8 cellular contexts compared by ENCODE assay signal in genomic region chr7:29806131-29806792, GRCh38. TPM values are rescaled to one million over a fixed set of nuclear protein-coding genes. Genes with fewer than 3 reads are reported as not detected.
A peak's percentile ranks its signal among the peaks of the same experiment; 100 is the strongest.
DNase-seq lines count a peak whose midpoint lies in the region; ATAC-seq and TF ChIP-seq lines count a peak whose summit lies in the region.

Gene WIPF3 (plus strand): TSS chr7:29806508. CDS start chr7:29834725, 28,217 bp downstream.

- H4K20me1 ChIP-seq in mammary epithelial cell (ENCODE audit: insufficient read depth, low read length), result no peaks in the 10 kb centered on the region

- no peaks in the 10 kb centered on the region for H3K36me3 ChIP-seq in A673 (ENCODE audit: insufficient read depth, low read length, poor library complexity, severe bottlenecking)
- H3K36me3 ChIP-seq in mammary epithelial cell (ENCODE audit: insufficient read depth, low read length), result no peaks in the 10 kb centered on the region
- no peaks in the 10 kb centered on the region for H3K36me3 ChIP-seq in left lung
- H3K36me3 ChIP-seq in suprapubic skin, result no peaks in the 10 kb centered on the region

- H3K9me3 ChIP-seq in A673 (ENCODE audit: low read depth, low read length, poor library complexity, severe bottlenecking), result no peaks in the 10 kb centered on the region
- no peaks in the 10 kb centered on the region for H3K9me3 ChIP-seq in mammary epithelial cell (replicated peaks; ENCODE audit: insufficient read depth, low read length)
- H3K9me3 ChIP-seq in left lung, result no peaks in the 10 kb centered on the region
- no peaks in the 10 kb centered on the region for H3K9me3 ChIP-seq in suprapubic skin

- no peaks in the 10 kb centered on the region for H3K79me2 ChIP-seq in mammary epithelial cell (ENCODE audit: insufficient read depth, low read length)

- peak; percentile 74 for ATAC-seq in left lung
- no peak for ATAC-seq in HG03108 (IDR thresholded peaks at IDR 0.05; ENCODE audit: unreplicated experiment)
- no peak for ATAC-seq in GM19455 (IDR thresholded peaks at IDR 0.05; ENCODE audit: unreplicated experiment)
- no peak for ATAC-seq in GM18870 (IDR thresholded peaks at IDR 0.05; ENCODE audit: unreplicated experiment)

- peak within 1 kb of the TSS; percentile 37 for H2AFZ ChIP-seq in mammary epithelial cell (ENCODE audit: low read depth, low read length)

- TF ChIP-seq CTCF in A673 (conservative IDR thresholded peaks at IDR 0.05; ENCODE audit: low read depth, low read length) (no peak), HL-60 (IDR thresholded peaks at IDR 0.05; ENCODE audit: insufficient read depth, low read length) (no peak), mammary epithelial cell (conservative IDR thresholded peaks at IDR 0.05 in 1 of 2, IDR thresholded peaks at IDR 0.05 in 1 of 2; ENCODE audit: extremely low read depth in 1 of 2, insufficient read depth in 1 of 2, low read depth in 1 of 2, low read length in 2 of 2) (no peak), left lung (IDR thresholded peaks at IDR 0.05) (no peak), suprapubic skin (IDR thresholded peaks at IDR 0.05) (no peak)

- POLR2A ChIA-PET in A673 (lab: Charles Lee; ENCODE audit: low non-redundant PET), result no interaction called here

- H3K27me3 ChIP-seq in A673 (replicated peaks; ENCODE audit: insufficient read depth, low read depth, low read length, poor library complexity), result peaks cover 79% of the 10 kb centered on the region
- H3K27me3 ChIP-seq in HL-60 (ENCODE audit: insufficient read depth, poor library complexity, severe bottlenecking), result peaks cover 50% of the 10 kb centered on the region
- H3K27me3 ChIP-seq in mammary epithelial cell (ENCODE audit: insufficient read depth, low read length), result peaks cover 41% of the 10 kb centered on the region
- peaks cover 54 to 91% of the 10 kb centered on the region in 2 donors for H3K27me3 ChIP-seq in left lung
- H3K27me3 ChIP-seq in suprapubic skin, result peaks cover 43% of the 10 kb centered on the region

- intact Hi-C loops in A673 (cut with micrococcal nuclease; ENCODE audit: unreplicated experiment), result no loop called here
- intact Hi-C loops in mammary epithelial cell (cut with micrococcal nuclease), result no loop called here
- intact Hi-C loops in left lung (cut with DNase I), result no loop called here

- no peak for TF ChIP-seq EP300 in suprapubic skin (IDR thresholded peaks at IDR 0.05)

- in situ Hi-C loops in mammary epithelial cell (cut with MboI; ENCODE audit: low sequenced_read_pairs in 2 of 2), result no loop called here

- H3K27ac ChIP-seq in A673 (ENCODE audit: low read depth, low read length, poor library complexity, severe bottlenecking), result no peak within 1 kb of the TSS
- no peak within 1 kb of the TSS for H3K27ac ChIP-seq in HL-60 (replicated peaks)
- no peak within 1 kb of the TSS for H3K27ac ChIP-seq in mammary epithelial cell (ENCODE audit: insufficient read depth, low read depth, low read length)
- no peak within 1 kb of the TSS for H3K27ac ChIP-seq in left lung
- no peak within 1 kb of the TSS for H3K27ac ChIP-seq in suprapubic skin

- no peak for TF ChIP-seq POLR2A in suprapubic skin (IDR thresholded peaks at IDR 0.05)

- BruUV-seq in A673 (replicated peaks; lab: Mats Ljungman, UMichigan) (no TSS peak), mammary epithelial cell (replicated peaks; lab: Mats Ljungman, UMichigan) (no TSS peak)

- H3K4me1 ChIP-seq in A673 (ENCODE audit: insufficient read depth, low read length, poor library complexity, severe bottlenecking), result no peaks in the 10 kb centered on the region
- peaks cover 6% of the 10 kb centered on the region for H3K4me1 ChIP-seq in mammary epithelial cell (ENCODE audit: insufficient read depth, low read length)
- H3K4me1 ChIP-seq in left lung, result peaks cover 0 to 18% of the 10 kb centered on the region in 2 donors
- H3K4me1 ChIP-seq in suprapubic skin, result peaks cover 17% of the 10 kb centered on the region

- peak within 1 kb of the TSS; percentile 46 for H3K4me3 ChIP-seq in A673 (ENCODE audit: low read depth, low read length, poor library complexity, severe bottlenecking)
- H3K4me3 ChIP-seq in HL-60 (replicated peaks; ENCODE audit: insufficient read depth, low read length), result peak within 1 kb of the TSS; percentile 9; the same call in 1 of the 2 replicates
- peak within 1 kb of the TSS in 1 of 3 experiments; percentile 12 for H3K4me3 ChIP-seq in mammary epithelial cell (replicated peaks in 1 of 3; ENCODE audit: insufficient read depth in 1 of 3, low read depth in 2 of 3, low read length in 3 of 3)
- H3K4me3 ChIP-seq in left lung, result peak within 1 kb of the TSS; percentile 24 to 34
- peak within 1 kb of the TSS; percentile 65 for H3K4me3 ChIP-seq in suprapubic skin

- dilution Hi-C loops in mammary epithelial cell (cut with HindIII; ENCODE audit: low sequenced_read_pairs), result no loop called here

- CTCF ChIA-PET in A673 (lab: Charles Lee), result no interaction called here
- CTCF ChIA-PET in mammary epithelial cell (lab: Charles Lee; ENCODE audit: low non-redundant PET), result no interaction called here

- H3K4me2 ChIP-seq in mammary epithelial cell (ENCODE audit: insufficient read depth, low read depth, low read length), result peak within 1 kb of the TSS; percentile 64

- no peak within 1 kb of the TSS for H3K9ac ChIP-seq in mammary epithelial cell (ENCODE audit: insufficient read depth, low read length)

- DNase-seq in A673 (ENCODE audit: low spot score), result peak; percentile 17
- DNase-seq in HL-60 (ENCODE audit: low read depth in 1 of 2, low spot score in 1 of 2), result no peak
- no peak for DNase-seq in mammary epithelial cell
- peak in 1 of 2 donors; percentile 82 for DNase-seq in left lung
- DNase-seq in suprapubic skin (ENCODE audit: low spot score in 2 of 2), result no peak

- WGBS in mammary epithelial cell (ENCODE audit: low coverage, missing lambda C conversion rate), result 22% methylated on average over 12 of the region's 77 CpGs
- WGBS in suprapubic skin, result 23% methylated on average over 10 of the region's 77 CpGs

RNA-seq across cellular contexts. Expression of gene WIPF3, which starts in this region (rescaled TPM):
- 0.17 and 0.21 TPM in 2 replicates for total RNA-seq in A673 (2021)
- total RNA-seq in mammary epithelial cell, result under 1 TPM in 1 of 2 donors, not detected in 1; 0.50 TPM
- 0.25 TPM for polyA plus RNA-seq in mammary epithelial cell
- polyA minus RNA-seq in mammary epithelial cell, result not detected
- under 1 TPM in 1 of 2 donors, not detected in 1; 0.50 TPM for total RNA-seq in left lung
- 1 to 10 TPM in 1 of 4 donors, under 1 TPM in 3; 0.30 to 1.4 (median 0.58) TPM for total RNA-seq in suprapubic skin

Comparison
In these comparisons a context has a peak if more than half of its experiments do, and no peak if none do; other contexts are left out.
1. Peak in DNase-seq and H3K4me3 ChIP-seq in A673; RNA of the gene not detected or under 1 TPM.
2. Peak in ATAC-seq and H3K4me3 ChIP-seq in left lung; RNA of the gene not detected or under 1 TPM.